8 cellular contexts compared by ENCODE assay signal in genomic region chr2:111071480-111072143, GRCh38. TPM values are rescaled to one million over a fixed set of nuclear protein-coding genes. Genes with fewer than 3 reads are reported as not detected.
A peak's percentile ranks its signal among the peaks of the same experiment; 100 is the strongest.
DNase-seq lines count a peak whose midpoint lies in the region; ATAC-seq and TF ChIP-seq lines count a peak whose summit lies in the region.

No MANE protein-coding gene starts in this region.

- peaks cover 0 to 51% (median 6%) of the 10 kb centered on the region in 5 donors for H3K27me3 Mint-ChIP-seq in naive thymus-derived CD4-positive, alpha-beta T cell

- intact Hi-C loops in naive thymus-derived CD4-positive, alpha-beta T cell (cut with micrococcal nuclease) = no loop called here

- peaks cover 0 to 12% (median 3%) of the 10 kb centered on the region in 5 donors for H3K36me3 Mint-ChIP-seq in naive thymus-derived CD4-positive, alpha-beta T cell

- H3K4me1 ChIP-seq in naive thymus-derived CD4-positive, alpha-beta T cell (ENCODE audit: control insufficient read depth in 2 of 2, insufficient read depth in 2 of 2, low read length in 2 of 2) = no peaks in the 10 kb centered on the region

- no peak for TF ChIP-seq CTCF in choroid plexus epithelial cell (conservative IDR thresholded peaks at IDR 0.05; ENCODE audit: low read depth, low read length)

- H3K9me3 Mint-ChIP-seq in naive thymus-derived CD4-positive, alpha-beta T cell = peaks cover 0 to 31% (median 16%) of the 10 kb centered on the region in 11 donors

- H3K4me3 Mint-ChIP-seq in naive thymus-derived CD4-positive, alpha-beta T cell = no peak overlapping the region

- H3K27me3 ChIP-seq in MG63 = peaks cover 5% of the 10 kb centered on the region; the same call in 1 of the 2 replicates
- H3K27me3 ChIP-seq in naive thymus-derived CD4-positive, alpha-beta T cell (ENCODE audit: control insufficient read depth in 2 of 2, insufficient read depth in 2 of 2, low read length in 2 of 2) = no peaks in the 10 kb centered on the region

- H3K4me3 ChIP-seq in MG63 (no peak overlapping the region), choroid plexus epithelial cell (ENCODE audit: low read depth, low read length) (no peak overlapping the region)
- no peak overlapping the region for H3K4me3 ChIP-seq in naive thymus-derived CD4-positive, alpha-beta T cell (ENCODE audit: low read length)

- no peak overlapping the region for H3K27ac ChIP-seq in naive thymus-derived CD4-positive, alpha-beta T cell (ENCODE audit: low read depth, low read length)

- no peaks in the 10 kb centered on the region for H3K4me1 Mint-ChIP-seq in naive thymus-derived CD4-positive, alpha-beta T cell

- H3K36me3 ChIP-seq in MG63 = no peaks in the 10 kb centered on the region
- H3K36me3 ChIP-seq in naive thymus-derived CD4-positive, alpha-beta T cell (ENCODE audit: control insufficient read depth in 2 of 3, insufficient read depth in 3 of 3, low read length in 3 of 3) = no peaks in the 10 kb centered on the region

- POLR2A ChIA-PET in naive thymus-derived CD4-positive, alpha-beta T cell (lab: Charles Lee) = no interaction called here

- H3K9me3 ChIP-seq in MG63 = peaks cover 11% of the 10 kb centered on the region
- peaks cover 0 to 3% (median 0%) of the 10 kb centered on the region in 3 experiments for H3K9me3 ChIP-seq in naive thymus-derived CD4-positive, alpha-beta T cell (ENCODE audit: control insufficient read depth in 2 of 3, low read length in 3 of 3)

- no peak overlapping the region for H3K27ac Mint-ChIP-seq in naive thymus-derived CD4-positive, alpha-beta T cell

- CTCF ChIA-PET in naive thymus-derived CD4-positive, alpha-beta T cell (lab: Charles Lee) = no interaction called here

- DNase-seq in COLO668 (lab: John Stamatoyannopoulos, UW; ENCODE audit: unreplicated experiment) (peak; percentile 41), MG63 (peak; percentile 62), choroid plexus epithelial cell (ENCODE audit: low read depth) (peak; percentile 88), GOT3 (lab: John Stamatoyannopoulos, UW) (no peak), cerebellum (ENCODE audit: low spot score) (no peak)
- DNase-seq in naive thymus-derived CD4-positive, alpha-beta T cell = no peak
- no peak for DNase-seq in stimulated activated CD4-positive, alpha-beta T cell treated with anti-CD3 and anti-CD28 coated beads, Interleukin-2, amount 100 ng/mL, for 48 hours

- peak; percentile 45 for ATAC-seq in naive thymus-derived CD4-positive, alpha-beta T cell
- no peak for ATAC-seq in GM18868 (IDR thresholded peaks at IDR 0.05; ENCODE audit: unreplicated experiment)

RNA-seq across cellular contexts. Expression of gene BCL2L11, which starts 49.1 kb away (rescaled TPM):
- total RNA-seq in MG63 (2014; rRNA removed; shearing (Covaris generic); ENCODE audit: low replicate concordance) = 1.1 and 1.8 TPM in 2 replicates
- total RNA-seq in naive thymus-derived CD4-positive, alpha-beta T cell = 10 to 100 TPM; 33.1 to 67.6 (median 39.0) TPM
- 10 to 100 TPM; 12.3 to 13.7 TPM for polyA plus RNA-seq in naive thymus-derived CD4-positive, alpha-beta T cell
- 14.9 TPM for total RNA-seq in cerebellum

Comparison
In these comparisons a context has a peak if more than half of its experiments do, and no peak if none do; other contexts are left out.
1. DNase-seq: peak in COLO668 (single experiment), MG63 (single experiment) and choroid plexus epithelial cell (single experiment); none in naive thymus-derived CD4-positive, alpha-beta T cell (0 of 9), GOT3 (single experiment), stimulated activated CD4-positive, alpha-beta T cell treated with anti-CD3 and anti-CD28 coated beads, Interleukin-2, amount 100 ng/mL, for 48 hours (0 of 2) and cerebellum (single experiment).